In genomic region chr16:88928405-88929375, GRCh38 we compare ENCODE assay signal across 22 cellular contexts. TPM values are rescaled to one million over a fixed set of nuclear protein-coding genes. Genes with fewer than 3 reads are reported as not detected.
DNase-seq lines count a peak whose midpoint lies in the region; ATAC-seq and TF ChIP-seq lines count a peak whose summit lies in the region.
"Had no signal": no experiment of that assay in that cellular context is flagged by ENCODE, and none has a peak within 500 bp of the region (broad histone marks: within the 10 kb centered on the region; RNA-seq: fewer than 3 reads in every experiment).

No MANE protein-coding gene starts in this region.

- H3K4ac ChIP-seq in trophoblast cell (ENCODE audit: low read depth, low read length) = no peak overlapping the region

- no peaks in the 10 kb centered on the region for H3K27me3 ChIP-seq in trophoblast cell (ENCODE audit: insufficient read depth, low read length)
- H3K27me3 ChIP-seq: neural progenitor cell had no signal

- no peak overlapping the region for H2AFZ ChIP-seq in trophoblast cell (ENCODE audit: insufficient read depth, low read length, poor library complexity)
- H2AFZ ChIP-seq: neural progenitor cell had no signal

- H3K9me3 Mint-ChIP-seq in activated B cell treated with CpG ODN at 0.5 μM for 24 hours (no peaks in the 10 kb centered on the region), progenitor cell of endocrine pancreas (ENCODE audit: low read depth) (no peaks in the 10 kb centered on the region)
- H3K9me3 Mint-ChIP-seq in natural killer cell treated with Interleukin-12 subunit alpha and Interleukin-12 subunit beta and Interleukin-15 and Interleukin-18, amount 100 ng/mL, for 72 hours = no peaks in the 10 kb centered on the region
- H3K9me3 Mint-ChIP-seq: neural progenitor cell; stimulated activated effector memory CD8-positive, alpha-beta T cell treated with anti-CD3 and anti-CD28 coated beads, Interleukin-12 subunit alpha, Interleukin-12 subunit beta, amount 100 ng/mL, for 72 hours had no signal

- no peak overlapping the region for H3K4me3 Mint-ChIP-seq in activated B cell treated with CpG ODN at 0.5 μM for 24 hours
- no peak overlapping the region for H3K4me3 Mint-ChIP-seq in progenitor cell of endocrine pancreas (ENCODE audit: low read depth)
- no peak overlapping the region for H3K4me3 Mint-ChIP-seq in natural killer cell treated with Interleukin-12 subunit alpha and Interleukin-12 subunit beta and Interleukin-15 and Interleukin-18, amount 100 ng/mL, for 72 hours
- H3K4me3 Mint-ChIP-seq: neural progenitor cell; stimulated activated effector memory CD8-positive, alpha-beta T cell treated with anti-CD3 and anti-CD28 coated beads, Interleukin-12 subunit alpha, Interleukin-12 subunit beta, amount 100 ng/mL, for 72 hours had no signal

- no peaks in the 10 kb centered on the region for H3K36me3 ChIP-seq in trophoblast cell (ENCODE audit: control insufficient read depth in 1 of 2, insufficient read depth in 2 of 2, low read length in 2 of 2)
- H3K36me3 ChIP-seq: neural progenitor cell, thoracic aorta had no signal

- H2BK5ac ChIP-seq in trophoblast cell (ENCODE audit: low read depth, low read length, poor library complexity) = no peak overlapping the region

- no peaks in the 10 kb centered on the region for H3K79me2 ChIP-seq in trophoblast cell (ENCODE audit: control insufficient read depth, insufficient read depth, low read length, poor library complexity)

- TF ChIP-seq CTCF in activated B cell treated with CpG ODN at 0.5 μM for 24 hours (IDR thresholded peaks at IDR 0.05) (no peak), progenitor cell of endocrine pancreas (IDR thresholded peaks at IDR 0.05; ENCODE audit: unreplicated experiment) (no peak)

- no peak for ATAC-seq in activated B cell treated with CpG ODN at 0.5 μM for 24 hours (ENCODE audit: low read depth)
- no peak for ATAC-seq in natural killer cell treated with Interleukin-12 subunit alpha and Interleukin-12 subunit beta and Interleukin-15 and Interleukin-18, amount 100 ng/mL, for 72 hours
- ATAC-seq in HG03039 (IDR thresholded peaks at IDR 0.05; ENCODE audit: unreplicated experiment) = no peak
- ATAC-seq: SK-N-SH treated with all-trans-retinoic acid at 6 μM for 48 hours; stimulated activated effector memory CD8-positive, alpha-beta T cell treated with anti-CD3 and anti-CD28 coated beads, Interleukin-12 subunit alpha, Interleukin-12 subunit beta, amount 100 ng/mL, for 72 hours had no signal

- CTCF ChIA-PET in activated B cell treated with CpG ODN at 0.5 μM for 24 hours (lab: Charles Lee) = no interaction called here

- H3K27ac Mint-ChIP-seq in activated B cell treated with CpG ODN at 0.5 μM for 24 hours (peak overlapping the region; percentile 53), progenitor cell of endocrine pancreas (peak overlapping the region; percentile 91)
- no peak overlapping the region for H3K27ac Mint-ChIP-seq in natural killer cell treated with Interleukin-12 subunit alpha and Interleukin-12 subunit beta and Interleukin-15 and Interleukin-18, amount 100 ng/mL, for 72 hours
- H3K27ac Mint-ChIP-seq: neural progenitor cell; stimulated activated effector memory CD8-positive, alpha-beta T cell treated with anti-CD3 and anti-CD28 coated beads, Interleukin-12 subunit alpha, Interleukin-12 subunit beta, amount 100 ng/mL, for 72 hours had no signal

- H3K27me3 Mint-ChIP-seq in activated B cell treated with CpG ODN at 0.5 μM for 24 hours (no peaks in the 10 kb centered on the region), progenitor cell of endocrine pancreas (no peaks in the 10 kb centered on the region)
- H3K27me3 Mint-ChIP-seq in natural killer cell treated with Interleukin-12 subunit alpha and Interleukin-12 subunit beta and Interleukin-15 and Interleukin-18, amount 100 ng/mL, for 72 hours = peaks cover 0 to 2% of the 10 kb centered on the region in 2 donors

- no peak overlapping the region for H2BK12ac ChIP-seq in trophoblast cell (ENCODE audit: low read length)

- no peak overlapping the region for H3K9ac ChIP-seq in trophoblast cell (ENCODE audit: low read length)
- H3K9ac ChIP-seq: KMS-11, neural progenitor cell had no signal

- no peak overlapping the region for H3K27ac ChIP-seq in trophoblast cell (ENCODE audit: low read depth, low read length)
- H3K27ac ChIP-seq: KMS-11, neural progenitor cell, thoracic aorta had no signal

- H4K91ac ChIP-seq in trophoblast cell (ENCODE audit: low read depth, low read length) = no peak overlapping the region

- peaks cover 20 to 27% of the 10 kb centered on the region in 2 experiments for H3K4me1 ChIP-seq in trophoblast cell (ENCODE audit: control insufficient read depth in 1 of 2, insufficient read depth in 2 of 2, low read length in 2 of 2)

- H3K4me1 Mint-ChIP-seq in activated B cell treated with CpG ODN at 0.5 μM for 24 hours = peaks cover 40% of the 10 kb centered on the region
- peaks cover 15% of the 10 kb centered on the region for H3K4me1 Mint-ChIP-seq in progenitor cell of endocrine pancreas (ENCODE audit: low read depth)
- H3K4me1 Mint-ChIP-seq in natural killer cell treated with Interleukin-12 subunit alpha and Interleukin-12 subunit beta and Interleukin-15 and Interleukin-18, amount 100 ng/mL, for 72 hours (ENCODE audit: low read depth in 2 of 2) = no peaks in the 10 kb centered on the region
- H3K4me1 Mint-ChIP-seq: stimulated activated effector memory CD8-positive, alpha-beta T cell treated with anti-CD3 and anti-CD28 coated beads, Interleukin-12 subunit alpha, Interleukin-12 subunit beta, amount 100 ng/mL, for 72 hours had no signal

- H3K4me2 ChIP-seq in trophoblast cell (ENCODE audit: low read length) = no peak overlapping the region
- H3K4me2 ChIP-seq: KMS-11, neural progenitor cell had no signal

- H3K9me3 ChIP-seq in trophoblast cell (ENCODE audit: insufficient read depth, low read depth, low read length) = peaks cover 10% of the 10 kb centered on the region
- H3K9me3 ChIP-seq: thoracic aorta had no signal

- DNase-seq in NCI-H2081 (lab: John Stamatoyannopoulos, UW) (peak; percentile 27 to 71), NCI-H2081 treated with DMSO at 0.1 percent for 48 hours (lab: John Stamatoyannopoulos, UW) (no peak), NCI-H2107 (lab: John Stamatoyannopoulos, UW) (peak; percentile 25), activated B cell treated with CpG ODN at 0.5 μM for 24 hours (no peak), progenitor cell of endocrine pancreas (ENCODE audit: low spot score, unreplicated experiment) (peak; percentile 31), trophoblast cell (no peak)
- DNase-seq in natural killer cell treated with Interleukin-12 subunit alpha and Interleukin-12 subunit beta and Interleukin-15 and Interleukin-18, amount 100 ng/mL, for 72 hours (ENCODE audit: low spot score) = no peak
- DNase-seq: activated CD4-positive, alpha-beta T cell treated with anti-CD3 and anti-CD28 coated beads for 4 hours; C1 segment of cervical spinal cord; GOT3; midbrain; NCI-H1436; NCI-H524; T-helper 9 cell had no signal

- no peak overlapping the region for H4K12ac ChIP-seq in trophoblast cell (ENCODE audit: low read depth, low read length)

- no peak overlapping the region for H3K23ac ChIP-seq in trophoblast cell (ENCODE audit: low read length)

- no peak overlapping the region for H3K4me3 ChIP-seq in trophoblast cell (ENCODE audit: low read depth, low read length)
- H3K4me3 ChIP-seq: neural progenitor cell, thoracic aorta had no signal

- intact Hi-C loops in activated B cell treated with CpG ODN at 0.5 μM for 24 hours (cut with micrococcal nuclease) = no loop called here

- H3K18ac ChIP-seq in trophoblast cell (ENCODE audit: low read length) = no peak overlapping the region

- H2BK120ac ChIP-seq in trophoblast cell (ENCODE audit: insufficient read depth, low read length, poor library complexity) = no peak overlapping the region

- WGBS in trophoblast cell (ENCODE audit: extremely low coverage, insufficient coverage, insufficient read length) = no CpG with 5 or more reads among the region's 44 CpGs

- peaks cover 7% of the 10 kb centered on the region for H3K36me3 Mint-ChIP-seq in activated B cell treated with CpG ODN at 0.5 μM for 24 hours (ENCODE audit: low read depth)
- H3K36me3 Mint-ChIP-seq in progenitor cell of endocrine pancreas (ENCODE audit: insufficient read depth) = no peaks in the 10 kb centered on the region
- no peaks in the 10 kb centered on the region for H3K36me3 Mint-ChIP-seq in natural killer cell treated with Interleukin-12 subunit alpha and Interleukin-12 subunit beta and Interleukin-15 and Interleukin-18, amount 100 ng/mL, for 72 hours
- H3K36me3 Mint-ChIP-seq: neural progenitor cell; stimulated activated effector memory CD8-positive, alpha-beta T cell treated with anti-CD3 and anti-CD28 coated beads, Interleukin-12 subunit alpha, Interleukin-12 subunit beta, amount 100 ng/mL, for 72 hours had no signal

- H3K79me1 ChIP-seq in trophoblast cell (ENCODE audit: low read length) = peaks cover 15% of the 10 kb centered on the region

- POLR2A ChIA-PET in activated B cell treated with CpG ODN at 0.5 μM for 24 hours (lab: Charles Lee) = no interaction called here

- H4K8ac ChIP-seq in trophoblast cell (ENCODE audit: low read depth, low read length) = no peak overlapping the region

- no peak overlapping the region for H3K14ac ChIP-seq in trophoblast cell (ENCODE audit: low read length)

- H2AK5ac ChIP-seq in trophoblast cell (ENCODE audit: low read length) = no peak overlapping the region

RNA-seq across cellular contexts. Expression of gene CBFA2T3, which starts 48.3 kb away (rescaled TPM):
- 50.8 and 63.3 TPM in 2 replicates for total RNA-seq in activated B cell treated with CpG ODN at 0.5 μM for 24 hours
- total RNA-seq in progenitor cell of endocrine pancreas = 12.5 and 12.9 TPM in 2 replicates
- 1 to 10 TPM; 2.3 to 2.9 TPM for total RNA-seq in natural killer cell treated with Interleukin-12 subunit alpha and Interleukin-12 subunit beta and Interleukin-15 and Interleukin-18, amount 100 ng/mL, for 72 hours
- 1.7 and 2.2 TPM in 2 replicates for polyA plus RNA-seq in trophoblast cell (2013)
- total RNA-seq: A172, dermis microvascular lymphatic vessel endothelial cell had no signal

Comparison
In these comparisons a context has a peak if more than half of its experiments do, and no peak if none do; other contexts are left out.
1. DNase-seq: peak in NCI-H2081 (2 of 2), NCI-H2107 (single experiment) and progenitor cell of endocrine pancreas (single experiment); none in NCI-H2081 treated with DMSO at 0.1 percent for 48 hours (single experiment), activated B cell treated with CpG ODN at 0.5 μM for 24 hours (single experiment), natural killer cell treated with Interleukin-12 subunit alpha and Interleukin-12 subunit beta and Interleukin-15 and Interleukin-18, amount 100 ng/mL, for 72 hours (single experiment) and trophoblast cell (0 of 2).
2. H3K27ac Mint-ChIP-seq: peak in activated B cell treated with CpG ODN at 0.5 μM for 24 hours (single experiment) and progenitor cell of endocrine pancreas (single experiment); none in natural killer cell treated with Interleukin-12 subunit alpha and Interleukin-12 subunit beta and Interleukin-15 and Interleukin-18, amount 100 ng/mL, for 72 hours (0 of 2).